ENCODE assay signal across 29 cellular contexts in genomic region chr9:133661846-133662636, GRCh38. TPM values are rescaled to one million over a fixed set of nuclear protein-coding genes. Genes with fewer than 3 reads are reported as not detected.
"Had no signal": no experiment of that assay in that cellular context is flagged by ENCODE, and none has a peak within 500 bp of the region (broad histone marks: within the 10 kb centered on the region; RNA-seq: fewer than 3 reads in every experiment).

No MANE protein-coding gene starts in this region.

- ATAC-seq: activated CD8-positive, alpha-beta T cell treated with anti-CD3 and anti-CD28 coated beads for 36 hours; PC-3; Right ventricle myocardium inferior had no signal

- H3K36me3 ChIP-seq: ascending aorta, Peyer's patch had no signal

- DNase-seq: activated CD4-positive, alpha-beta T cell treated with anti-CD3 and anti-CD28 coated beads, Interleukin-2, amount 10 ng/mL, durations not matched to agents 24 days and 14 days; activated CD4-positive, alpha-beta T cell treated with anti-CD3 and anti-CD28 coated beads, Interleukin-2, amount 50 U/mL, for 4 hours; activated CD8-positive, alpha-beta T cell treated with anti-CD3 and anti-CD28 coated beads for 36 hours; activated gamma-delta T cell; activated naive CD4-positive, alpha-beta T cell treated with Interleukin-2 at 50 U/mL for 16 hours; activated naive CD8-positive, alpha-beta T cell treated with anti-CD3 and anti-CD28 coated beads, Interleukin-2, amount 10 ng/mL, durations not matched to agents 7 days and 5 days; activated T-cell treated with anti-CD3 and anti-CD28 coated beads, Interleukin-2, amount 50 U/mL, for 1 hour; amygdala; caudate nucleus; cerebellar nuclear complex; Karpas-422; NCI-H1105; NCI-H1417 treated with DMSO at 0.1 percent for 48 hours; NCI-H187 treated with DMSO at 0.1 percent for 48 hours; NCI-H2081 treated with DMSO at 0.1 percent for 48 hours; NCI-H345; NCI-H524 treated with DMSO at 0.1 percent for 48 hours; PC-3; Peyer's patch; SIG-M5 had no signal

- H3K27ac ChIP-seq: ascending aorta, Peyer's patch, RWPE1 had no signal

- H3K27me3 ChIP-seq: Peyer's patch had no signal

- H3K9me3 ChIP-seq: ascending aorta, Peyer's patch had no signal

- H3K4me3 ChIP-seq: ascending aorta, Peyer's patch had no signal

RNA-seq across cellular contexts. Expression of gene DBH, which starts 25.9 kb away (rescaled TPM):
- total RNA-seq: activated CD4-positive, alpha-beta T cell treated with anti-CD3 and anti-CD28 coated beads, Interleukin-2, amount 10 ng/mL, durations not matched to agents 24 days and 14 days; activated CD8-positive, alpha-beta memory T cell treated with anti-CD3 and anti-CD28 coated beads for 36 hours; activated CD8-positive, alpha-beta T cell treated with anti-CD3 and anti-CD28 coated beads for 36 hours; activated naive CD8-positive, alpha-beta T cell treated with anti-CD3 and anti-CD28 coated beads, Interleukin-2, amount 10 ng/mL, durations not matched to agents 7 days and 5 days; activated T-helper 2 cell treated with anti-CD3 and anti-CD28 coated beads, Interferon-gamma antibody, Interleukin-2, Interleukin-4, amounts not matched to agents 10 μg/mL and 5 μg/mL and 100 μg/mL, durations not matched to agents 14 hours and 24 hours and 36 hours; ascending aorta; bronchial epithelial cell; MCF 10A; NCI-H460; PC-3; Peyer's patch; Right ventricle myocardium inferior; SK-MEL-5 had no signal

RNA-seq across cellular contexts. Expression of gene FAM163B, which starts 52.9 kb away (rescaled TPM):
- total RNA-seq: activated CD4-positive, alpha-beta T cell treated with anti-CD3 and anti-CD28 coated beads, Interleukin-2, amount 10 ng/mL, durations not matched to agents 24 days and 14 days; activated CD8-positive, alpha-beta memory T cell treated with anti-CD3 and anti-CD28 coated beads for 36 hours; activated CD8-positive, alpha-beta T cell treated with anti-CD3 and anti-CD28 coated beads for 36 hours; activated naive CD8-positive, alpha-beta T cell treated with anti-CD3 and anti-CD28 coated beads, Interleukin-2, amount 10 ng/mL, durations not matched to agents 7 days and 5 days; activated T-helper 2 cell treated with anti-CD3 and anti-CD28 coated beads, Interferon-gamma antibody, Interleukin-2, Interleukin-4, amounts not matched to agents 10 μg/mL and 5 μg/mL and 100 μg/mL, durations not matched to agents 14 hours and 24 hours and 36 hours; ascending aorta; bronchial epithelial cell; MCF 10A; NCI-H460; PC-3; Peyer's patch; SK-MEL-5 had no signal
